In the genomic region with DNA sequence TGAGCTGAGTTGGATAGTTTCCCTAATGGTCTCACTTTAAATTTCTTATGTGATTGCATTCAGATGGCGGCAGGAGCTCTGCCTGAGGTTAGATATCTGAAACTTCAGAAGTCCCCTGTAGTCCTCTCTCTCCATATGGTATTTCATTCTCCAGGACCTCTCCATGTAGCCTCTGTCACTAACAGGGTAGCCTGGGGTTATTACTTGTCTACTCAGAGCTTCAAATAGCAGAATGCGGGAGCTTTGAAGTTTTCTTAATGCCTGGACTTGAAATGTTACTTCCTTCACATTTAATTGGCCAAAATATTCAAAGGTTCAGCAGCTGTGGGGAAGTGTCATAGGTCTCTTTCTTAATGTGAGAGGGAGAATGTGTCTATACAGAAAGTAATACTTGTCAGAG, we compare ENCODE assay signal across 27 cellular contexts.
"Had no signal": no experiment of that assay in that cellular context is flagged by ENCODE, and none has a peak within 500 bp of the region (broad histone marks: within the 10 kb centered on the region; RNA-seq: fewer than 3 reads in every experiment).

No MANE protein-coding gene starts in this region.

- H3K9me3 ChIP-seq: suprapubic skin, testis, thoracic aorta, thyroid gland, upper lobe of left lung, upper lobe of right lung, uterus, vagina had no signal

- H3K27ac Mint-ChIP-seq: stimulated activated effector memory CD8-positive, alpha-beta T cell treated with anti-CD3 and anti-CD28 coated beads, Interleukin-12 subunit alpha, Interleukin-12 subunit beta, amount 100 ng/mL, for 72 hours; stimulated activated memory B cell treated with anti-CD40 and anti-IgM and Interleukin-4, amounts not matched to agents 10 μg/mL and 1 μg/mL and 100 μg/mL, for 72 hours; stimulated activated naive B cell treated with anti-CD40 and anti-IgM and Interleukin-4, amounts not matched to agents 10 μg/mL and 1 μg/mL and 100 μg/mL, for 72 hours; stimulated activated naive CD8-positive, alpha-beta T cell treated with anti-CD3 and anti-CD28 coated beads, Interleukin-15, amount 100 ng/mL, for 72 hours; stimulated activated naive CD8-positive, alpha-beta T cell treated with anti-CD3 and anti-CD28 coated beads, Interleukin-15, Interleukin-2, amounts not matched to agents 100 ng/mL and 50 ng/mL, for 24 hours; type B pancreatic cell had no signal

- H3K4me3 ChIP-seq: stomach, suprapubic skin, testis, thoracic aorta, thyroid gland, tibial artery, tibial nerve, transverse colon, upper lobe of left lung, upper lobe of right lung, uterus, vagina had no signal

- H3K27me3 ChIP-seq: stomach, suprapubic skin, testis, thyroid gland, tibial artery, tibial nerve, transverse colon, upper lobe of left lung, upper lobe of right lung, uterus, vagina had no signal

- H3K27me3 Mint-ChIP-seq: stimulated activated memory B cell treated with anti-CD40 and anti-IgM and Interleukin-4, amounts not matched to agents 10 μg/mL and 1 μg/mL and 100 μg/mL, for 72 hours; stimulated activated naive B cell treated with anti-CD40 and anti-IgM and Interleukin-4, amounts not matched to agents 10 μg/mL and 1 μg/mL and 100 μg/mL, for 72 hours; stimulated activated naive CD8-positive, alpha-beta T cell treated with anti-CD3 and anti-CD28 coated beads, Interleukin-15, amount 100 ng/mL, for 72 hours; stimulated activated naive CD8-positive, alpha-beta T cell treated with anti-CD3 and anti-CD28 coated beads, Interleukin-15, Interleukin-2, amounts not matched to agents 100 ng/mL and 50 ng/mL, for 24 hours; type B pancreatic cell had no signal

- ATAC-seq: stimulated activated effector memory CD8-positive, alpha-beta T cell treated with anti-CD3 and anti-CD28 coated beads, Interleukin-12 subunit alpha, Interleukin-12 subunit beta, amount 100 ng/mL, for 72 hours; stimulated activated memory B cell treated with anti-CD40 and anti-IgM and Interleukin-4, amounts not matched to agents 10 μg/mL and 1 μg/mL and 100 μg/mL, for 72 hours; stimulated activated naive B cell treated with anti-CD40 and anti-IgM and Interleukin-4, amounts not matched to agents 10 μg/mL and 1 μg/mL and 100 μg/mL, for 72 hours; stimulated activated naive CD8-positive, alpha-beta T cell treated with anti-CD3 and anti-CD28 coated beads, Interleukin-15, amount 100 ng/mL, for 72 hours; stimulated activated naive CD8-positive, alpha-beta T cell treated with anti-CD3 and anti-CD28 coated beads, Interleukin-15, Interleukin-2, amounts not matched to agents 100 U/mL and 50 U/mL, for 24 hours; upper lobe of right lung had no signal

- H3K4me3 Mint-ChIP-seq: stimulated activated effector memory CD8-positive, alpha-beta T cell treated with anti-CD3 and anti-CD28 coated beads, Interleukin-12 subunit alpha, Interleukin-12 subunit beta, amount 100 ng/mL, for 72 hours; stimulated activated memory B cell treated with anti-CD40 and anti-IgM and Interleukin-4, amounts not matched to agents 10 μg/mL and 1 μg/mL and 100 μg/mL, for 72 hours; stimulated activated naive B cell treated with anti-CD40 and anti-IgM and Interleukin-4, amounts not matched to agents 10 μg/mL and 1 μg/mL and 100 μg/mL, for 72 hours; stimulated activated naive CD8-positive, alpha-beta T cell treated with anti-CD3 and anti-CD28 coated beads, Interleukin-15, amount 100 ng/mL, for 72 hours; stimulated activated naive CD8-positive, alpha-beta T cell treated with anti-CD3 and anti-CD28 coated beads, Interleukin-15, Interleukin-2, amounts not matched to agents 100 ng/mL and 50 ng/mL, for 24 hours; type B pancreatic cell had no signal

- DNase-seq: stimulated activated CD4-positive, alpha-beta T cell treated with anti-CD3 and anti-CD28 coated beads, Interleukin-2, amount 100 ng/mL, for 48 hours; stimulated activated CD4-positive, alpha-beta T cell treated with anti-CD3 and anti-CD28 coated beads, Interleukin-4, amount 100 ng/mL, for 1 hour; stimulated activated CD4-positive, alpha-beta T cell treated with anti-CD3 and anti-CD28 coated beads, Interleukin-4, amount 100 ng/mL, for 24 hours; stimulated activated CD4-positive, alpha-beta T cell treated with anti-CD3 and anti-CD28 coated beads, Interleukin-4, amount 100 ng/mL, for 4 hours; stimulated activated CD8-positive, alpha-beta memory T cell treated with anti-CD3 and anti-CD28 coated beads, Interleukin-4, amount 100 ng/mL, for 48 hours; stimulated activated naive B cell treated with anti-CD40 and anti-IgM and Interleukin-4, amounts not matched to agents 10 μg/mL and 1 μg/mL and 100 μg/mL, for 72 hours; stimulated activated naive CD4-positive, alpha-beta T cell; stimulated activated naive CD4-positive, alpha-beta T cell treated with Interleukin-2 at 50 U/mL for 16 hours; stimulated activated naive CD8-positive, alpha-beta T cell treated with anti-CD3 and anti-CD28 coated beads, Interleukin-15, amount 100 ng/mL, for 72 hours; stimulated activated naive CD8-positive, alpha-beta T cell treated with anti-CD3 and anti-CD28 coated beads, Interleukin-15, Interleukin-2, amounts not matched to agents 100 U/mL and 50 U/mL, for 24 hours; stomach; substantia nigra; testis; thyroid gland; tibial artery; transverse colon; upper lobe of left lung; upper lobe of right lung; uterus had no signal

- H3K36me3 ChIP-seq: stomach, suprapubic skin, thoracic aorta, thyroid gland, tibial artery, tibial nerve, transverse colon, upper lobe of left lung, upper lobe of right lung, uterus, vagina had no signal

- H3K36me3 Mint-ChIP-seq: stimulated activated effector memory CD8-positive, alpha-beta T cell treated with anti-CD3 and anti-CD28 coated beads, Interleukin-12 subunit alpha, Interleukin-12 subunit beta, amount 100 ng/mL, for 72 hours; stimulated activated memory B cell treated with anti-CD40 and anti-IgM and Interleukin-4, amounts not matched to agents 10 μg/mL and 1 μg/mL and 100 μg/mL, for 72 hours; stimulated activated naive B cell treated with anti-CD40 and anti-IgM and Interleukin-4, amounts not matched to agents 10 μg/mL and 1 μg/mL and 100 μg/mL, for 72 hours; type B pancreatic cell had no signal

- H3K4me1 ChIP-seq: stomach, suprapubic skin, testis, thyroid gland, tibial artery, tibial nerve, transverse colon, upper lobe of left lung, upper lobe of right lung, uterus, vagina had no signal

- H3K27ac ChIP-seq: stomach, suprapubic skin, testis, thoracic aorta, thyroid gland, tibial artery, tibial nerve, transverse colon, upper lobe of left lung, upper lobe of right lung, uterus, vagina had no signal

- H3K4me1 Mint-ChIP-seq: stimulated activated effector memory CD8-positive, alpha-beta T cell treated with anti-CD3 and anti-CD28 coated beads, Interleukin-12 subunit alpha, Interleukin-12 subunit beta, amount 100 ng/mL, for 72 hours; stimulated activated memory B cell treated with anti-CD40 and anti-IgM and Interleukin-4, amounts not matched to agents 10 μg/mL and 1 μg/mL and 100 μg/mL, for 72 hours; stimulated activated naive B cell treated with anti-CD40 and anti-IgM and Interleukin-4, amounts not matched to agents 10 μg/mL and 1 μg/mL and 100 μg/mL, for 72 hours; stimulated activated naive CD8-positive, alpha-beta T cell treated with anti-CD3 and anti-CD28 coated beads, Interleukin-15, amount 100 ng/mL, for 72 hours had no signal

- H3K9me3 Mint-ChIP-seq: type B pancreatic cell had no signal
